27 cellular contexts compared by ENCODE assay signal in genomic region chr2:65331361-65331760, GRCh38.
DNase-seq lines count a peak whose midpoint lies in the region; ATAC-seq and TF ChIP-seq lines count a peak whose summit lies in the region.
"Had no signal": no experiment of that assay in that cellular context is flagged by ENCODE, and none has a peak within 500 bp of the region (broad histone marks: within the 10 kb centered on the region; RNA-seq: fewer than 3 reads in every experiment).

No MANE protein-coding gene starts in this region.

- H4K20me1 ChIP-seq in IMR-90 (ENCODE audit: insufficient read depth, low read length), result no peaks in the 10 kb centered on the region

- H3K4ac ChIP-seq in IMR-90 (ENCODE audit: low read depth, low read length) (no peak overlapping the region), trophoblast cell (ENCODE audit: low read depth, low read length) (no peak overlapping the region)

- H2AK5ac ChIP-seq in IMR-90 (ENCODE audit: low read depth, low read length) (no peak overlapping the region), trophoblast cell (ENCODE audit: low read length) (no peak overlapping the region)

- WGBS in IMR-90 (ENCODE audit: extremely low coverage in 2 of 2, insufficient read length in 1 of 2), 2 experiments, result 80% methylated on average over 1 of the region's 3 CpGs; no CpG with 5 or more reads in 1 of the 2 experiments
- no CpG with 5 or more reads among the region's 3 CpGs for WGBS in trophoblast cell (ENCODE audit: extremely low coverage, insufficient coverage, insufficient read length)

- H3K23ac ChIP-seq in IMR-90 (ENCODE audit: low read depth, low read length) (no peak overlapping the region), trophoblast cell (ENCODE audit: low read length) (no peak overlapping the region)

- no peak overlapping the region for H3K56ac ChIP-seq in IMR-90 (ENCODE audit: extremely low read depth, insufficient read depth, low read length)

- no peak overlapping the region for H3K4me3 Mint-ChIP-seq in endothelial cell (ENCODE audit: unreplicated experiment)
- H3K4me3 Mint-ChIP-seq: activated B cell treated with CpG ODN at 0.5 μM for 24 hours; mesothelial cell of epicardium; stimulated activated naive CD8-positive, alpha-beta T cell treated with anti-CD3 and anti-CD28 coated beads, Interleukin-15, Interleukin-2, amounts not matched to agents 100 ng/mL and 50 ng/mL, for 24 hours had no signal

- H3K9ac ChIP-seq in IMR-90 (ENCODE audit: low read depth, low read length), result no peak overlapping the region
- no peak overlapping the region for H3K9ac ChIP-seq in trophoblast cell (ENCODE audit: low read length)

- peaks cover 6% of the 10 kb centered on the region for H3K4me1 Mint-ChIP-seq in endothelial cell (ENCODE audit: unreplicated experiment)
- H3K4me1 Mint-ChIP-seq: activated B cell treated with CpG ODN at 0.5 μM for 24 hours had no signal

- H2BK20ac ChIP-seq in IMR-90 (ENCODE audit: low read depth, low read length), result no peak overlapping the region

- H4K91ac ChIP-seq in IMR-90 (ENCODE audit: insufficient read depth, low read depth, low read length), result no peak overlapping the region
- no peak overlapping the region for H4K91ac ChIP-seq in trophoblast cell (ENCODE audit: low read depth, low read length)

- H2AFZ ChIP-seq in IMR-90 (replicated peaks; ENCODE audit: low read length, poor library complexity), result no peak overlapping the region
- H2AFZ ChIP-seq in trophoblast cell (ENCODE audit: insufficient read depth, low read length, poor library complexity), result no peak overlapping the region

- intact Hi-C loops in IMR-90 (cut with micrococcal nuclease), result no loop called here

- H2BK120ac ChIP-seq in IMR-90 (ENCODE audit: low read depth, low read length) (no peak overlapping the region), trophoblast cell (ENCODE audit: insufficient read depth, low read length, poor library complexity) (no peak overlapping the region)

- H4K12ac ChIP-seq in trophoblast cell (ENCODE audit: low read depth, low read length), result no peak overlapping the region

- H3K36me3 Mint-ChIP-seq in endothelial cell (ENCODE audit: low read depth, unreplicated experiment), result peaks cover 10% of the 10 kb centered on the region

- no peak for TF ChIP-seq RAD21 in IMR-90 (IDR thresholded peaks at IDR 0.05; ENCODE audit: low read length)

- peaks cover 2% of the 10 kb centered on the region for H3K27me3 Mint-ChIP-seq in endothelial cell (ENCODE audit: unreplicated experiment)
- H3K27me3 Mint-ChIP-seq: activated B cell treated with CpG ODN at 0.5 μM for 24 hours; stimulated activated naive CD8-positive, alpha-beta T cell treated with anti-CD3 and anti-CD28 coated beads, Interleukin-15, Interleukin-2, amounts not matched to agents 100 ng/mL and 50 ng/mL, for 24 hours had no signal

- TF ChIP-seq CTCF in IMR-90 (conservative IDR thresholded peaks at IDR 0.05; ENCODE audit: low read depth, low read length), result no peak
- TF ChIP-seq CTCF in foreskin keratinocyte (conservative IDR thresholded peaks at IDR 0.05), result no peak
- TF ChIP-seq CTCF in endothelial cell (IDR thresholded peaks at IDR 0.05; ENCODE audit: unreplicated experiment), result no peak

- peak overlapping the region; percentile 17 for H2AK9ac ChIP-seq in IMR-90 (replicated peaks; ENCODE audit: low read depth, low read length, poor library complexity)

- no peak overlapping the region for H3K4me2 ChIP-seq in IMR-90 (ENCODE audit: low read depth, low read length)
- H3K4me2 ChIP-seq in trophoblast cell (ENCODE audit: low read length), result no peak overlapping the region

- no peak overlapping the region for H2BK12ac ChIP-seq in trophoblast cell (ENCODE audit: low read length)

- peak; percentile 19 for DNase-seq in IMR-90
- DNase-seq in amniotic epithelial cell (ENCODE audit: low read depth), result peak; percentile 80
- peak; percentile 40 to 63 for DNase-seq in foreskin keratinocyte
- peak; percentile 55 to 73 for DNase-seq in trophoblast cell
- no peak for DNase-seq in endothelial cell (ENCODE audit: low spot score)
- no peak for DNase-seq in HAP-1 (ENCODE audit: low spot score in 2 of 2)
- DNase-seq in SKM-1 treated with dmso at 0.1 percent for 144 hours (lab: John Stamatoyannopoulos, UW; ENCODE audit: unreplicated experiment), result no peak
- DNase-seq: activated B cell treated with CpG ODN at 0.5 μM for 24 hours; activated gamma-delta T cell treated with Interleukin-2 at 50 U/mL for 16 hours; activated T-cell treated with anti-CD3 and anti-CD28 coated beads, Interleukin-2, amount 50 U/mL, for 48 hours; body of pancreas; H7; islet precursor cell; left ventricle myocardium superior; NCI-H1417 treated with DMSO at 0.1 percent for 48 hours; NCI-H2107; NCI-H446; NCI-H774; right cardiac atrium; SJCRH30; spleen; stimulated activated CD4-positive, alpha-beta T cell treated with anti-CD3 and anti-CD28 coated beads, Interleukin-2, amount 100 ng/mL, for 24 hours had no signal

- H3K9me1 ChIP-seq in IMR-90 (ENCODE audit: insufficient read depth, low read length), result peaks cover 4% of the 10 kb centered on the region; the same call in 1 of the 2 replicates

- no peak overlapping the region for H2BK15ac ChIP-seq in IMR-90 (ENCODE audit: low read depth, low read length)

- H2BK5ac ChIP-seq in IMR-90 (ENCODE audit: low read depth, low read length, poor library complexity, severe bottlenecking) (no peak overlapping the region), trophoblast cell (ENCODE audit: low read depth, low read length, poor library complexity) (no peak overlapping the region)

- no peak overlapping the region for H3K4me3 ChIP-seq in IMR-90 (ENCODE audit: insufficient read depth, low read depth, low read length)
- H3K4me3 ChIP-seq in trophoblast cell (ENCODE audit: low read depth, low read length), result no peak overlapping the region
- no peak overlapping the region for H3K4me3 ChIP-seq in HAP-1
- H3K4me3 ChIP-seq: body of pancreas, GM12878, SJCRH30, spleen, thoracic aorta, vagina had no signal

- H4K8ac ChIP-seq in IMR-90 (ENCODE audit: low read depth in 2 of 2, low read length in 2 of 2) (no peak overlapping the region), trophoblast cell (ENCODE audit: low read depth, low read length) (no peak overlapping the region)

- no peaks in the 10 kb centered on the region for H3K9me3 Mint-ChIP-seq in endothelial cell (ENCODE audit: unreplicated experiment)
- H3K9me3 Mint-ChIP-seq: activated B cell treated with CpG ODN at 0.5 μM for 24 hours; mesothelial cell of epicardium; stimulated activated naive CD8-positive, alpha-beta T cell treated with anti-CD3 and anti-CD28 coated beads, Interleukin-15, Interleukin-2, amounts not matched to agents 100 ng/mL and 50 ng/mL, for 24 hours had no signal

- H3K27ac Mint-ChIP-seq in endothelial cell (ENCODE audit: unreplicated experiment), result no peak overlapping the region
- H3K27ac Mint-ChIP-seq: activated B cell treated with CpG ODN at 0.5 μM for 24 hours; mesothelial cell of epicardium; stimulated activated naive CD8-positive, alpha-beta T cell treated with anti-CD3 and anti-CD28 coated beads, Interleukin-15, Interleukin-2, amounts not matched to agents 100 ng/mL and 50 ng/mL, for 24 hours had no signal

- H3K79me2 ChIP-seq in trophoblast cell (ENCODE audit: control insufficient read depth, insufficient read depth, low read length, poor library complexity), result no peaks in the 10 kb centered on the region

- BruUV-seq in IMR-90 (replicated peaks; lab: Mats Ljungman, UMichigan), result no TSS peak

- H3K18ac ChIP-seq in IMR-90 (ENCODE audit: low read depth, low read length) (no peak overlapping the region), trophoblast cell (ENCODE audit: low read length) (no peak overlapping the region)

- no peak overlapping the region for H3K14ac ChIP-seq in IMR-90 (replicated peaks; ENCODE audit: low read depth, low read length)
- no peak overlapping the region for H3K14ac ChIP-seq in trophoblast cell (ENCODE audit: low read length)

- H3K79me1 ChIP-seq in IMR-90 (ENCODE audit: low read depth in 1 of 2, low read length in 2 of 2) (peaks cover 5 to 17% of the 10 kb centered on the region in 2 experiments; a peak in 3 of 4 replicates), trophoblast cell (ENCODE audit: low read length) (peaks cover 2% of the 10 kb centered on the region)

- H3K27ac ChIP-seq in IMR-90 (ENCODE audit: insufficient read depth, low read length) (no peak overlapping the region), foreskin keratinocyte (peak overlapping the region; percentile 33), trophoblast cell (ENCODE audit: low read depth, low read length) (no peak overlapping the region)
- H3K27ac ChIP-seq: body of pancreas, SJCRH30, spleen, thoracic aorta, vagina had no signal

- ATAC-seq in IMR-90 (ENCODE audit: low read depth) (peak; percentile 44), foreskin keratinocyte (peak; percentile 82)
- ATAC-seq: body of pancreas, GM12878, left ventricle myocardium superior, right cardiac atrium had no signal

- H3K9me3 ChIP-seq in IMR-90 (ENCODE audit: control insufficient read depth, insufficient read depth, low read length) (no peaks in the 10 kb centered on the region), trophoblast cell (ENCODE audit: insufficient read depth, low read depth, low read length) (no peaks in the 10 kb centered on the region), HAP-1 (no peaks in the 10 kb centered on the region)
- H3K9me3 ChIP-seq: body of pancreas, SJCRH30, spleen, thoracic aorta, vagina had no signal

- POLR2A ChIA-PET in IMR-90 (lab: Charles Lee; ENCODE audit: unreplicated experiment), result no interaction called here

- no peak for TF ChIP-seq POLR2A in IMR-90 (IDR thresholded peaks at IDR 0.05; ENCODE audit: low read depth, low read length)

- no peak overlapping the region for H4K5ac ChIP-seq in IMR-90 (ENCODE audit: low read depth, low read length)

- peaks cover 29% of the 10 kb centered on the region for H3K36me3 ChIP-seq in IMR-90 (ENCODE audit: control insufficient read depth, insufficient read depth, low read length)
- peaks cover 0 to 3% of the 10 kb centered on the region in 2 experiments for H3K36me3 ChIP-seq in trophoblast cell (ENCODE audit: control insufficient read depth in 1 of 2, insufficient read depth in 2 of 2, low read length in 2 of 2)
- H3K36me3 ChIP-seq in HAP-1 (replicated peaks), result peaks cover 7% of the 10 kb centered on the region; the same call in 1 of the 2 replicates

- dilution Hi-C loops in IMR-90 (cut with HindIII; ENCODE audit: low sequenced_read_pairs, unreplicated experiment), result no loop called here

- in situ Hi-C loops in IMR-90 (cut with MboI; ENCODE audit: low sequenced_read_pairs) (no loop called here), HAP-1 (cut with MboI; ENCODE audit: low sequenced_read_pairs) (no loop called here)

- CTCF ChIA-PET in IMR-90 (lab: Yijun Ruan, JAX), result no interaction called here

- H3K4me1 ChIP-seq in IMR-90 (ENCODE audit: control insufficient read depth, insufficient read depth, low read length) (no peaks in the 10 kb centered on the region), foreskin keratinocyte (peaks cover 13% of the 10 kb centered on the region), trophoblast cell (ENCODE audit: control insufficient read depth in 1 of 2, insufficient read depth in 2 of 2, low read length in 2 of 2) (peaks cover 6 to 12% of the 10 kb centered on the region in 2 experiments), HAP-1 (peaks cover 3% of the 10 kb centered on the region; the same call in 1 of the 2 replicates)
- H3K4me1 ChIP-seq: body of pancreas, spleen, vagina had no signal

- H3K27me3 ChIP-seq in IMR-90 (ENCODE audit: control insufficient read depth, insufficient read depth, low read length) (no peaks in the 10 kb centered on the region), foreskin keratinocyte (no peaks in the 10 kb centered on the region), trophoblast cell (ENCODE audit: insufficient read depth, low read length) (no peaks in the 10 kb centered on the region), HAP-1 (ENCODE audit: low read depth) (no peaks in the 10 kb centered on the region)
- H3K27me3 ChIP-seq: body of pancreas, SJCRH30, spleen, vagina had no signal

Comparison
In these comparisons a context has a peak if more than half of its experiments do, and no peak if none do; other contexts are left out.
1. DNase-seq: peak in IMR-90 (single experiment), amniotic epithelial cell (single experiment), foreskin keratinocyte (2 of 2) and trophoblast cell (2 of 2); none in endothelial cell (single experiment), HAP-1 (0 of 2) and SKM-1 treated with dmso at 0.1 percent for 144 hours (single experiment).